In the genomic region with DNA sequence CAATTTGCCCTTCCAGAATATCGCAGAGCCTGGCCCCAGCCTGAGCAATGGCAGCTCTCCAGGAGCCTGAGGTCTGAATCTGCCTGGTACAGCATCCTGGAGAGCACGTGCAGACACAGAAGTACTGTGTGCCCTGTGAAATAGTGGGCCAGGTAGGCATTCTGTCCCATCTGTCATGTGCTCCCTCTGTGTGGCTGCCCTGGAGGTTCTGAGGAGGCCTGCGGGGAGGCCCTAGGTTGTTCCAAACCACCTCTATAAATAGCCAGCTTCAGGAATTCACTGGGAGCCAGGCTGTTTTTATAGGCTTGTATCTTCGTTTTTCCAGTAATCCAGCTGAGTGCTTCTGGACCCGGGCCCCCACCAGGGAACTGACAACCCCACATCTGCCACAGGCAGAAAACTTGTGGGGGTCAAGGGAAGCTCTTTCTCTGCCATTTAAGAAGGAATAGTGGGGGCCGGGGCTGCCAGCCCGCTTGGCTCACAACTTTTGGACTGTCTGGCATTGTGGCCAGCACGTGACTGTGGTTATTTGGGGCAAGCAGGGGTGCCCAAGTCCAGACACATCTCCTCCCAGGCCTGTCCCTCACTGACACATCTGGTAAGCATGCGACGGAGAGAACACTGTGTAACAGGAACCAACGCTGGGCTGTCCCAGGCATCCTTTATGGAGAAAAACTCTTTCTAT, we compare ENCODE assay signal across 8 cellular contexts.
DNase-seq lines count a peak whose midpoint lies in the region; ATAC-seq, FAIRE-seq and TF ChIP-seq lines count a peak whose summit lies in the region.

No MANE protein-coding gene starts in this region.

- H3K9me3 Mint-ChIP-seq in stimulated activated naive B cell treated with anti-CD40 and anti-IgM and Interleukin-4, amounts not matched to agents 10 μg/mL and 1 μg/mL and 100 μg/mL, for 72 hours = no peaks in the 10 kb centered on the region
- no peaks in the 10 kb centered on the region for H3K9me3 Mint-ChIP-seq in activated naive CD4-positive, alpha-beta T cell treated with anti-CD3 and anti-CD28 coated beads for 36 hours

- H3K9ac ChIP-seq in skeletal muscle tissue (ENCODE audit: low read depth in 1 of 3, low read length in 3 of 3) = peak overlapping the region; percentile 55 to 78 (median 57)

- peaks cover 5 to 18% of the 10 kb centered on the region in 2 donors for H3K27me3 Mint-ChIP-seq in stimulated activated naive B cell treated with anti-CD40 and anti-IgM and Interleukin-4, amounts not matched to agents 10 μg/mL and 1 μg/mL and 100 μg/mL, for 72 hours
- H3K27me3 Mint-ChIP-seq in activated naive CD4-positive, alpha-beta T cell treated with anti-CD3 and anti-CD28 coated beads for 36 hours (ENCODE audit: low read depth) = no peaks in the 10 kb centered on the region

- peak; percentile 57 for ATAC-seq in body of pancreas
- no peak for ATAC-seq in stimulated activated naive B cell treated with anti-CD40 and anti-IgM and Interleukin-4, amounts not matched to agents 10 μg/mL and 1 μg/mL and 100 μg/mL, for 72 hours (replicated peaks)

- H3K27me3 ChIP-seq in body of pancreas (no peaks in the 10 kb centered on the region), left ventricle myocardium inferior (ENCODE audit: low read depth) (no peaks in the 10 kb centered on the region), skeletal muscle tissue (ENCODE audit: control insufficient read depth in 3 of 3, insufficient read depth in 3 of 3, low read length in 3 of 3) (no peaks in the 10 kb centered on the region)

- no peaks in the 10 kb centered on the region for H3K36me3 Mint-ChIP-seq in stimulated activated naive B cell treated with anti-CD40 and anti-IgM and Interleukin-4, amounts not matched to agents 10 μg/mL and 1 μg/mL and 100 μg/mL, for 72 hours
- H3K36me3 Mint-ChIP-seq in activated naive CD4-positive, alpha-beta T cell treated with anti-CD3 and anti-CD28 coated beads for 36 hours (ENCODE audit: low read depth) = no peaks in the 10 kb centered on the region

- WGBS in body of pancreas, 2 donors = 56 to 58% methylated on average over 8 to 10 of the region's 11 CpGs

- TF ChIP-seq POLR2A in body of pancreas (IDR thresholded peaks at IDR 0.05) = no peak

- H3K4me3 Mint-ChIP-seq in stimulated activated naive B cell treated with anti-CD40 and anti-IgM and Interleukin-4, amounts not matched to agents 10 μg/mL and 1 μg/mL and 100 μg/mL, for 72 hours = no peak overlapping the region
- H3K4me3 Mint-ChIP-seq in activated naive CD4-positive, alpha-beta T cell treated with anti-CD3 and anti-CD28 coated beads for 36 hours = no peak overlapping the region

- no peaks in the 10 kb centered on the region for H3K4me1 ChIP-seq in body of pancreas
- H3K4me1 ChIP-seq in left ventricle myocardium inferior = peaks cover 38% of the 10 kb centered on the region
- peaks cover 31 to 41% (median 39%) of the 10 kb centered on the region in 3 donors for H3K4me1 ChIP-seq in skeletal muscle tissue (ENCODE audit: control insufficient read depth in 3 of 3, insufficient read depth in 3 of 3, low read length in 3 of 3)

- no peak overlapping the region for H3K27ac Mint-ChIP-seq in stimulated activated naive B cell treated with anti-CD40 and anti-IgM and Interleukin-4, amounts not matched to agents 10 μg/mL and 1 μg/mL and 100 μg/mL, for 72 hours
- H3K27ac Mint-ChIP-seq in activated naive CD4-positive, alpha-beta T cell treated with anti-CD3 and anti-CD28 coated beads for 36 hours = no peak overlapping the region

- no peaks in the 10 kb centered on the region for H3K36me3 ChIP-seq in body of pancreas (replicated peaks in 1 of 2; ENCODE audit: insufficient read depth in 1 of 2, low read depth in 2 of 2)
- H3K36me3 ChIP-seq in left ventricle myocardium inferior = no peaks in the 10 kb centered on the region
- no peaks in the 10 kb centered on the region for H3K36me3 ChIP-seq in skeletal muscle tissue (ENCODE audit: control insufficient read depth in 3 of 3, insufficient read depth in 3 of 3, low read length in 3 of 3)

- DNase-seq in GM04504 (ENCODE audit: low read depth) (peak; percentile 50), body of pancreas (peak in 2 of 4 donors; percentile 32 to 35), left ventricle myocardium inferior (peak; percentile 73), frontal cortex (ENCODE audit: low spot score in 2 of 2) (no peak), dermis blood vessel endothelial cell (no peak)
- no peak for DNase-seq in stimulated activated naive B cell treated with anti-CD40 and anti-IgM and Interleukin-4, amounts not matched to agents 10 μg/mL and 1 μg/mL and 100 μg/mL, for 72 hours
- DNase-seq in activated naive CD4-positive, alpha-beta T cell treated with anti-CD3 and anti-CD28 coated beads for 36 hours = no peak

- TF ChIP-seq CTCF in body of pancreas (IDR thresholded peaks at IDR 0.05) (no peak), left ventricle myocardium inferior (IDR thresholded peaks at IDR 0.05; ENCODE audit: borderline replicate concordance) (no peak)

- H3K4me1 Mint-ChIP-seq in stimulated activated naive B cell treated with anti-CD40 and anti-IgM and Interleukin-4, amounts not matched to agents 10 μg/mL and 1 μg/mL and 100 μg/mL, for 72 hours = no peaks in the 10 kb centered on the region
- H3K4me1 Mint-ChIP-seq in activated naive CD4-positive, alpha-beta T cell treated with anti-CD3 and anti-CD28 coated beads for 36 hours (ENCODE audit: low read depth) = no peaks in the 10 kb centered on the region

- FAIRE-seq in frontal cortex (lab: Jason Lieb, UNC) = no peak

- CTCF ChIA-PET in activated naive CD4-positive, alpha-beta T cell treated with anti-CD3 and anti-CD28 coated beads for 36 hours (lab: Charles Lee) = no interaction called here

- intact Hi-C loops in body of pancreas (cut with DNase I) (no loop called here), left ventricle myocardium inferior (cut with micrococcal nuclease) (no loop called here)
- intact Hi-C loops in activated naive CD4-positive, alpha-beta T cell treated with anti-CD3 and anti-CD28 coated beads for 36 hours (cut with micrococcal nuclease) = no loop called here

- H3K4me3 ChIP-seq in body of pancreas (no peak overlapping the region), left ventricle myocardium inferior (peak overlapping the region; percentile 16), skeletal muscle tissue (ENCODE audit: low read length in 3 of 3) (peak overlapping the region; percentile 15 to 23 (median 23))

- H3K27ac ChIP-seq in body of pancreas (peak overlapping the region in 3 of 4 donors; percentile 32 to 56 (median 52)), left ventricle myocardium inferior (replicated peaks) (peak overlapping the region; percentile 96), skeletal muscle tissue (ENCODE audit: low read depth, low read length) (peak overlapping the region; percentile 88)

- H3K9me3 ChIP-seq in body of pancreas (no peaks in the 10 kb centered on the region), left ventricle myocardium inferior (replicated peaks) (no peaks in the 10 kb centered on the region), skeletal muscle tissue (ENCODE audit: control insufficient read depth in 3 of 3, low read length in 3 of 3) (no peaks in the 10 kb centered on the region)

Comparison
In these comparisons a context has a peak if more than half of its experiments do, and no peak if none do; other contexts are left out.
1. DNase-seq: peak in GM04504 (single experiment) and left ventricle myocardium inferior (single experiment); none in stimulated activated naive B cell treated with anti-CD40 and anti-IgM and Interleukin-4, amounts not matched to agents 10 μg/mL and 1 μg/mL and 100 μg/mL, for 72 hours (single experiment), frontal cortex (0 of 2), dermis blood vessel endothelial cell (single experiment) and activated naive CD4-positive, alpha-beta T cell treated with anti-CD3 and anti-CD28 coated beads for 36 hours (single experiment).
2. H3K4me3 ChIP-seq: peak in left ventricle myocardium inferior (single experiment) and skeletal muscle tissue (3 of 3); none in body of pancreas (0 of 2).
3. Peak in every context shown above with its lines, with median percentiles within 50 percentile points of each other: H3K27ac ChIP-seq.